27 cellular contexts compared by ENCODE assay signal in the genomic region with DNA sequence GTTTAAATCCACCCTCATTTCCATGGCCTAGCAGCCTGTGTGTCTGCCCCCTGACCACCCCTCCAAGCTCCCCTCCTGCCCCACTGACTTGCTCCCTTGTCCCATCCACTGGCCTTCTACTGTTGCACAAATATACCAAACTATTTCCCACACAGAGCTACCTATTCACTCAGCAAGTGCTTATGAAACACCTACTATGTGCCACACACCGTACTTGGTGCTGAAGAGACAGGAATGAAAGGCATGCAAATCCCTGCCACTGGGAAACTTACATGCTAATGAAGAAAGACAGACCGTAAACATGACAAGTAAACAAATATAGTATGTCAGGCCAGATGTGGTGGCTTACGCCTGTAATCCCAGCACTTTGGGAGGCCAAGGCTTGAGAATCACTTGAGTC.
"Had no signal": no experiment of that assay in that cellular context is flagged by ENCODE, and none has a peak within 500 bp of the region (broad histone marks: within the 10 kb centered on the region; RNA-seq: fewer than 3 reads in every experiment).

No MANE protein-coding gene starts in this region.

- H3K36me3 ChIP-seq: stomach, suprapubic skin, thoracic aorta, thyroid gland, tibial artery, tibial nerve, transverse colon, upper lobe of left lung, upper lobe of right lung, uterus, vagina had no signal

- H3K27ac ChIP-seq: stomach, suprapubic skin, testis, thoracic aorta, thyroid gland, tibial artery, tibial nerve, transverse colon, upper lobe of left lung, upper lobe of right lung, uterus, vagina had no signal

- H3K4me1 ChIP-seq: suprapubic skin, testis, tibial nerve, upper lobe of left lung, upper lobe of right lung, uterus, vagina had no signal

- DNase-seq: stimulated activated CD4-positive, alpha-beta T cell treated with anti-CD3 and anti-CD28 coated beads, Interleukin-2, amount 100 ng/mL, for 48 hours; stimulated activated CD4-positive, alpha-beta T cell treated with anti-CD3 and anti-CD28 coated beads, Interleukin-4, amount 100 ng/mL, for 1 hour; stimulated activated CD4-positive, alpha-beta T cell treated with anti-CD3 and anti-CD28 coated beads, Interleukin-4, amount 100 ng/mL, for 24 hours; stimulated activated CD4-positive, alpha-beta T cell treated with anti-CD3 and anti-CD28 coated beads, Interleukin-4, amount 100 ng/mL, for 4 hours; stimulated activated CD8-positive, alpha-beta memory T cell treated with anti-CD3 and anti-CD28 coated beads, Interleukin-4, amount 100 ng/mL, for 48 hours; stimulated activated naive B cell treated with anti-CD40 and anti-IgM and Interleukin-4, amounts not matched to agents 10 μg/mL and 1 μg/mL and 100 μg/mL, for 72 hours; stimulated activated naive CD4-positive, alpha-beta T cell; stimulated activated naive CD4-positive, alpha-beta T cell treated with Interleukin-2 at 50 U/mL for 16 hours; stimulated activated naive CD8-positive, alpha-beta T cell treated with anti-CD3 and anti-CD28 coated beads, Interleukin-15, amount 100 ng/mL, for 72 hours; stimulated activated naive CD8-positive, alpha-beta T cell treated with anti-CD3 and anti-CD28 coated beads, Interleukin-15, Interleukin-2, amounts not matched to agents 100 U/mL and 50 U/mL, for 24 hours; stomach; substantia nigra; testis; thyroid gland; tibial artery; transverse colon; trophoblast cell; upper lobe of left lung; upper lobe of right lung; uterus had no signal

- ATAC-seq: stimulated activated effector memory CD8-positive, alpha-beta T cell treated with anti-CD3 and anti-CD28 coated beads, Interleukin-12 subunit alpha, Interleukin-12 subunit beta, amount 100 ng/mL, for 72 hours; stimulated activated memory B cell treated with anti-CD40 and anti-IgM and Interleukin-4, amounts not matched to agents 10 μg/mL and 1 μg/mL and 100 μg/mL, for 72 hours; stimulated activated naive B cell treated with anti-CD40 and anti-IgM and Interleukin-4, amounts not matched to agents 10 μg/mL and 1 μg/mL and 100 μg/mL, for 72 hours; stimulated activated naive CD8-positive, alpha-beta T cell treated with anti-CD3 and anti-CD28 coated beads, Interleukin-15, amount 100 ng/mL, for 72 hours; stimulated activated naive CD8-positive, alpha-beta T cell treated with anti-CD3 and anti-CD28 coated beads, Interleukin-15, Interleukin-2, amounts not matched to agents 100 U/mL and 50 U/mL, for 24 hours; upper lobe of right lung had no signal

- H3K9me3 ChIP-seq: testis, thoracic aorta, thyroid gland, tibial artery, transverse colon, upper lobe of right lung, uterus had no signal

- FAIRE-seq: urothelium cell line had no signal

- H3K4me3 ChIP-seq: stomach, suprapubic skin, testis, thoracic aorta, thyroid gland, tibial artery, tibial nerve, transverse colon, upper lobe of left lung, upper lobe of right lung, uterus, vagina had no signal

- H3K27me3 ChIP-seq: stomach, suprapubic skin, testis, thyroid gland, tibial artery, tibial nerve, transverse colon, upper lobe of left lung, upper lobe of right lung, uterus, vagina had no signal
